In the genomic region with DNA sequence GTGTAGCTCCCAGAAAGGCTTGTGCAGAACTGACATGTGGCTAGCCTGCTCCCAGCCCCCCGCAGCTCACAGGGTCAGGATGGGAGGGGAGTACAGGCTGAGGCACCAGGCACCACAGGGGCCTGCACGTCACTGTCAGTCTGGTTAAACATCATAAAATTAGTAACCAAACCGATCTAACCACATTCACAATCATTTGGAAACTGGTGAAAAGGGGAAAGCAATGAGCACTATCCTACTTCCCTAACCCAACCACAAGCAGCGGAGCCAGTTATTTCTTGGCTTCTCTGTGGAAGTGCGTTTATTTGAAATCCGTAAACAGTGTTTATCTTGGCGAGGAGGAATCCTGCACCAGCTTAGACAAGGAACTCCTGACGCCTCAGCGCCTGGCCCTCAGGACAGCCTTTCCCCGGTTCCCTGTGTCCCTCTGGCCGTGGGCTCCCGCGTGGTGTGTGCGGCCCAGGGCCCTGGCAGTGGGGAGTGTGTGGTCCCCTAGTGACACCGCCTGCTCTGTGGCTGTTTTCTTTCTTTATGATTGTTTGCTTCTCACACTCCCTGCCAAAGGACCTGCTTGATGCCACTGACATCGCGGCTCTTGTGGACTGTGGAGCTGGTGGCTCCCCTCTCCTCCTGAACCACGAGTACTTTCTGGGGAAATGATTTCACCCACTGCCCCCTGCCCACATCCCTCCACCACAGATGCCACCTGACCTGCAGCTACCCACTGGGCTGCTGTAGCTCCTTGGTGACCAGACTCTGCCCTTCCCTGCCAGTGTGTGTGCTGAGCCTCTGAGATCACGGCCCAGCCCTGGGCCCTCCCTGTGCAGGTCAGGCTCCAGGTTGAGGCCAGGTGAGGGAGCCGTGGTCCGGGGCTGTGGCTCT, we compare ENCODE assay signal across 1 cellular context.
TF ChIP-seq lines count a peak whose summit lies in the region.

No MANE protein-coding gene starts in this region.

TF ChIP-seq in liver, 16 proteins besides CTCF, POLR2A, EP300 and RAD21 (continued from another document):
- TF ChIP-seq TAF1 (conservative IDR thresholded peaks at IDR 0.05) (no peak), FOXA2 (IDR thresholded peaks at IDR 0.05) (peak; percentile 62), HNF4A (conservative IDR thresholded peaks at IDR 0.05) (peak in 1 of 2 donors; percentile 6), EGR1 (IDR thresholded peaks at IDR 0.05; ENCODE audit: low read depth in 2 of 2) (no peak), HNF4G (IDR thresholded peaks at IDR 0.05) (no peak), JUND (IDR thresholded peaks at IDR 0.05) (no peak)
- TF ChIP-seq, protein P1, sequence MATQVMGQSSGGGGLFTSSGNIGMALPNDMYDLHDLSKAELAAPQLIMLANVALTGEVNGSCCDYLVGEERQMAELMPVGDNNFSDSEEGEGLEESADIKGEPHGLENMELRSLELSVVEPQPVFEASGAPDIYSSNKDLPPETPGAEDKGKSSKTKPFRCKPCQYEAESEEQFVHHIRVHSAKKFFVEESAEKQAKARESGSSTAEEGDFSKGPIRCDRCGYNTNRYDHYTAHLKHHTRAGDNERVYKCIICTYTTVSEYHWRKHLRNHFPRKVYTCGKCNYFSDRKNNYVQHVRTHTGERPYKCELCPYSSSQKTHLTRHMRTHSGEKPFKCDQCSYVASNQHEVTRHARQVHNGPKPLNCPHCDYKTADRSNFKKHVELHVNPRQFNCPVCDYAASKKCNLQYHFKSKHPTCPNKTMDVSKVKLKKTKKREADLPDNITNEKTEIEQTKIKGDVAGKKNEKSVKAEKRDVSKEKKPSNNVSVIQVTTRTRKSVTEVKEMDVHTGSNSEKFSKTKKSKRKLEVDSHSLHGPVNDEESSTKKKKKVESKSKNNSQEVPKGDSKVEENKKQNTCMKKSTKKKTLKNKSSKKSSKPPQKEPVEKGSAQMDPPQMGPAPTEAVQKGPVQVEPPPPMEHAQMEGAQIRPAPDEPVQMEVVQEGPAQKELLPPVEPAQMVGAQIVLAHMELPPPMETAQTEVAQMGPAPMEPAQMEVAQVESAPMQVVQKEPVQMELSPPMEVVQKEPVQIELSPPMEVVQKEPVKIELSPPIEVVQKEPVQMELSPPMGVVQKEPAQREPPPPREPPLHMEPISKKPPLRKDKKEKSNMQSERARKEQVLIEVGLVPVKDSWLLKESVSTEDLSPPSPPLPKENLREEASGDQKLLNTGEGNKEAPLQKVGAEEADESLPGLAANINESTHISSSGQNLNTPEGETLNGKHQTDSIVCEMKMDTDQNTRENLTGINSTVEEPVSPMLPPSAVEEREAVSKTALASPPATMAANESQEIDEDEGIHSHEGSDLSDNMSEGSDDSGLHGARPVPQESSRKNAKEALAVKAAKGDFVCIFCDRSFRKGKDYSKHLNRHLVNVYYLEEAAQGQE (IDR thresholded peaks at IDR 0.05): peak; percentile 33
